15 cellular contexts compared by ENCODE assay signal in the genomic region with DNA sequence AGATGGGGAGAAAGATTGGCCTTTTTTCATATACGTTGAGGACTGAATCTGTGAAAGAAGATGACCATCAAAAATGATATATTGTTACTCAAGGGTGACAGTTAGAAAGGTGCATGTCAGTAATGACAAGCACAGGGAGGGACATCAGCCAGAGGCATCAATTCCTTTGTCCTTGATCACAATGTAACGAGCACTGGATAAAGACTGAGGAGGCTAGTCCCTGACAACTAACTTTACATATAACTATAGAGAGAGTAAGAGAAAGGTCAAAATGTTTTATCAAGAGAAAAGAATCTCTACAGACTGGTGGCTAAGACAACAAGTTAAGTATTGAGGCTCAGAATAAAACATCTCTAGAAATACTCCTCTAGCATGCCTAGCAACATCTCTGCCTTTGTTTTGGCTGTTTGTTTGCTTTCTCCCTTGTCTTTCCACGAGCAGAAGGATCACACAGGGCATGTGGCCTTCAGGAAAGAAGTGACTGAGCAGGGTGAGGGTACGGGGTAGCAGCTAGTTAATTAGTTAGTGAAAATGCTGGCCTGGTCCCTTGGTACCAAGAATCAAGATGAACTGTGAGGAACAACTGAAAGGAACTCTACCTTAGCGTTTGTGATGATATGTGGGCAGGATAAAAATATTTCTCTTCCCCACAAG.
"Had no signal": no experiment of that assay in that cellular context is flagged by ENCODE, and none has a peak within 500 bp of the region (broad histone marks: within the 10 kb centered on the region; RNA-seq: fewer than 3 reads in every experiment).

No MANE protein-coding gene starts in this region.

- DNase-seq: activated CD4-positive, alpha-beta T cell treated with anti-CD3 and anti-CD28 coated beads for 1 hour; activated CD4-positive, alpha-beta T cell treated with anti-CD3 and anti-CD28 coated beads, Interleukin-2, amount 50 U/mL, for 4 hours; activated naive CD4-positive, alpha-beta T cell treated with anti-CD3 and anti-CD28 coated beads for 36 hours; dorsolateral prefrontal cortex; mammary epithelial cell; naive B cell; posterior cingulate gyrus; stimulated activated CD4-positive, alpha-beta T cell treated with anti-CD3 and anti-CD28 coated beads, Interleukin-2, amount 100 ng/mL, for 48 hours; stimulated activated naive CD4-positive, alpha-beta T cell treated with Interleukin-2 at 50 U/mL for 16 hours; substantia nigra; transverse colon had no signal

- H3K36me3 ChIP-seq: cardiac muscle cell, transverse colon had no signal

- H3K4me1 Mint-ChIP-seq: activated T-helper 17 cell treated with anti-CD3 and anti-CD28 coated beads, Interleukin-2, amount 50 U/mL, for 72 hours had no signal

- H3K27ac ChIP-seq: cardiac muscle cell, dorsolateral prefrontal cortex, hepatocyte, transverse colon had no signal

- H3K36me3 Mint-ChIP-seq: naive B cell had no signal

- H3K27ac Mint-ChIP-seq: activated naive CD4-positive, alpha-beta T cell treated with anti-CD3 and anti-CD28 coated beads for 36 hours; activated T-helper 17 cell treated with anti-CD3 and anti-CD28 coated beads, Interleukin-2, amount 50 U/mL, for 72 hours had no signal

- H3K4me3 Mint-ChIP-seq: activated naive CD4-positive, alpha-beta T cell treated with anti-CD3 and anti-CD28 coated beads for 36 hours; activated T-helper 17 cell treated with anti-CD3 and anti-CD28 coated beads, Interleukin-2, amount 50 U/mL, for 72 hours; naive B cell had no signal

- H3K4me1 ChIP-seq: transverse colon had no signal

- H3K27me3 Mint-ChIP-seq: activated T-helper 17 cell treated with anti-CD3 and anti-CD28 coated beads, Interleukin-2, amount 50 U/mL, for 72 hours; naive B cell had no signal

- H3K4me3 ChIP-seq: cardiac muscle cell, dorsolateral prefrontal cortex, hepatocyte, transverse colon had no signal

- H3K9me3 ChIP-seq: transverse colon had no signal

- ATAC-seq: activated T-helper 17 cell treated with anti-CD3 and anti-CD28 coated beads, Interleukin-2, amount 50 U/mL, for 72 hours; left lobe of liver had no signal

- H3K27me3 ChIP-seq: cardiac muscle cell, dorsolateral prefrontal cortex, hepatocyte, transverse colon had no signal
